ENCODE assay signal across 8 cellular contexts in the genomic region with DNA sequence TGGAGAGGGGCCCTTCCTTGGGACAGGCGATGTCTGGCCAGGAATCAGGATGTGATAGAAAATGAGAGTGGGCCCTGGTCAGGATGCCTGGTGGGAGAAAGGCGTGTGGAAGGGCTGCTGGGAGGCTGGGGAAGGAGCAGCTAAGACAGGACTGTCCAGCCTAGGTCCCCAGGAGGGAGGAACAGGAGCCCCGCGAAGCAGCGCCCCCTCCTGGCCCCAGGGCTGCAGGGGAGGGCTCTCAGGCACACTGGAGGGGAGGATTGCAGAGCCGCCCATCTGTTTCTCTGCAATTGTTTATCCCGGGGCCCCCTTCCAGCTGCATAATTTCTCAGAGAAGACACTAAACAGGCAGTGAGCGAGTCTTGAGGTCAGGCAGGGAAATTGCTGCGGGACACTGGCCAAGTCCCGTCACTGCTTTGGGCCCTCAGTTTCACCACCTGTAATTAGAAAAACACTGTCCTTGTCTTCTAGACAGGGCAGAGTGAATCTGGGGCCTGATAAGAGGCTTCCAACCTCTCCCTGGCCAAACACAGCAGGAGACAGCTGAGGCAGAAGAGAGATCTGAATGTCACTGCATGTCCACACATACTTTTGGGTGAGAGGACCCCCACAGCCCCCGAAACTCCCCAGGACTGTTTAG. TPM values are rescaled to one million over a fixed set of nuclear protein-coding genes. Genes with fewer than 3 reads are reported as not detected.
DNase-seq lines count a peak whose midpoint lies in the region; ATAC-seq and TF ChIP-seq lines count a peak whose summit lies in the region.

No MANE protein-coding gene starts in this region.

- no peaks in the 10 kb centered on the region for H3K4me1 ChIP-seq in foreskin keratinocyte

- DNase-seq in activated T-cell treated with anti-CD3 and anti-CD28 coated beads for 48 hours (ENCODE audit: low read depth) (peak; percentile 34), OCI-M1 (lab: John Stamatoyannopoulos, UW) (peak; percentile 41), foreskin keratinocyte (no peak), COR-L47 (lab: John Stamatoyannopoulos, UW) (no peak)
- DNase-seq in activated T-cell treated with anti-CD3 and anti-CD28 coated beads, Interleukin-2, amount 50 U/mL, for 1 hour = no peak
- peak; percentile 57 for DNase-seq in stimulated activated naive CD8-positive, alpha-beta T cell treated with anti-CD3 and anti-CD28 coated beads, Interleukin-15, Interleukin-2, amounts not matched to agents 100 U/mL and 50 U/mL, for 24 hours

- TF ChIP-seq CTCF in foreskin keratinocyte (conservative IDR thresholded peaks at IDR 0.05) = peak; percentile 56

- H3K27ac ChIP-seq in foreskin keratinocyte = no peak overlapping the region

- ATAC-seq in foreskin keratinocyte (no peak), GM18861 (IDR thresholded peaks at IDR 0.05; ENCODE audit: unreplicated experiment) (no peak), HG03521 (IDR thresholded peaks at IDR 0.05; ENCODE audit: unreplicated experiment) (no peak)
- no peak for ATAC-seq in stimulated activated naive CD8-positive, alpha-beta T cell treated with anti-CD3 and anti-CD28 coated beads, Interleukin-15, Interleukin-2, amounts not matched to agents 100 U/mL and 50 U/mL, for 24 hours

- H3K27me3 ChIP-seq in foreskin keratinocyte = peaks cover 73% of the 10 kb centered on the region

RNA-seq across cellular contexts. Expression of a gene that starts 3.9 kb away (rescaled TPM):
- total RNA-seq in foreskin keratinocyte = not detected in 2 replicates
- not detected in 2 replicates for polyA plus RNA-seq in foreskin keratinocyte

RNA-seq across cellular contexts. Expression of a gene that starts 31.4 kb away (rescaled TPM):
- total RNA-seq in foreskin keratinocyte = 19.6 and 21.0 TPM in 2 replicates
- polyA plus RNA-seq in foreskin keratinocyte = 13.2 and 13.4 TPM in 2 replicates

Comparison
In these comparisons a context has a peak if more than half of its experiments do, and no peak if none do; other contexts are left out.
1. DNase-seq: peak in activated T-cell treated with anti-CD3 and anti-CD28 coated beads for 48 hours (single experiment), OCI-M1 (single experiment) and stimulated activated naive CD8-positive, alpha-beta T cell treated with anti-CD3 and anti-CD28 coated beads, Interleukin-15, Interleukin-2, amounts not matched to agents 100 U/mL and 50 U/mL, for 24 hours (single experiment); none in activated T-cell treated with anti-CD3 and anti-CD28 coated beads, Interleukin-2, amount 50 U/mL, for 1 hour (single experiment), foreskin keratinocyte (0 of 2) and COR-L47 (single experiment).